ENCODE assay signal across 8 cellular contexts in the genomic region with DNA sequence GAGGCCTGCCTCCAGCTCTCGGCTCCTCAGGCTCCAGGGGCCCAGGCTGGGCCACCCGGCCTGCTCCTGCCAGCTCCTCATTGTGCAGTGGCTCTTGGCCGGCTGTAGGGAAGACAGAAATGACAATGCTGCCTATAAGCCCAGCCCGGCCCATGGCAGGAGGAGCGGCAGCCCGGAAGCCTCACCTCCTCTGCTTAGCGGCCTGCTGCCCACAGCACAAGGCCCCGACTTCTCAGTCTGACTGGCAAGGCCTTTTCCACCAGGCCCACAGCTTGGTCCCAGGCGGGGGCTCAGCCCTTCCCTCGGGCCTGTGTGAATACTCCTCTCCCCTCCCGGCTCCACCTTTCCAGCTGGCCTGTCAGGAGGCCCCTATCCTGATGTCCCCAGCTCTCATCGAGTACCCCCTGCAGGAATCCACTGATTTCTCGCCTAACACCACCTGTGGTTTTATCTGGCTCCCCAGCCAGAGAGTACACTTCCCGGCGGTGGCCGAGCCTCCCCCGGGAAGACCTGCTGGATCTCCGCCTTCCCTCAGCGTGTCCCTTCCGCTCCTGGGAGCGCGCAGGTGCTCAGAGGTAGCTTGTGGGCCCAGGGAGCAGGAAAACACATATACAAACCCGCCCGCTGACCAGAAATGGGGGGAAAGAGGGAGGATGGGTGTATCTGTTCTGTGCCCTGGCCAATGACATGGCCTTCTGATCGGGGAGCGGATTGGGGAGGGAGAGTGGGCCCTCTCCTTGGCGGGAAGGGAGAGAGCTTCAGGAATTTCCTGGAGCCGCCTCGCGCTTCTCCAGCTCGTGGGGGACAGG. TPM values are rescaled to one million over a fixed set of nuclear protein-coding genes. Genes with fewer than 3 reads are reported as not detected.
DNase-seq lines count a peak whose midpoint lies in the region; ATAC-seq, FAIRE-seq and TF ChIP-seq lines count a peak whose summit lies in the region.

No MANE protein-coding gene starts in this region.

- 17% methylated on average over 31 of the region's 31 CpGs for WGBS in suprapubic skin

- ATAC-seq in GM19438 (IDR thresholded peaks at IDR 0.05; ENCODE audit: low read depth, unreplicated experiment) (peak; percentile 36), memory B cell (ENCODE audit: low read depth) (no peak)

- DNase-seq in T-helper 22 cell (ENCODE audit: low read depth) (peak; percentile 7), dermis blood vessel endothelial cell (peak; percentile 44), memory B cell (ENCODE audit: low spot score in 2 of 2) (peak in 1 of 2 donors; percentile 22), suprapubic skin (ENCODE audit: low spot score in 2 of 2) (no peak), RCC 7860 (ENCODE audit: low spot score) (no peak)

- H3K9me3 ChIP-seq in BLaER1 (no peaks in the 10 kb centered on the region), HUES6 (ENCODE audit: control insufficient read depth, insufficient read depth, low read depth, low read length) (no peaks in the 10 kb centered on the region), suprapubic skin (no peaks in the 10 kb centered on the region)

- peak overlapping the region; percentile 99 for H3K4me2 ChIP-seq in BLaER1

- peak overlapping the region; percentile 93 for H3K9ac ChIP-seq in BLaER1
- peak overlapping the region; percentile 80 for H3K9ac ChIP-seq in HUES6 (ENCODE audit: low read length)

- H3K4me3 Mint-ChIP-seq in memory B cell = peak overlapping the region; percentile 95

- H3K27ac Mint-ChIP-seq in memory B cell = peak overlapping the region; percentile 94

- H3K36me3 ChIP-seq in BLaER1 (peaks cover 46% of the 10 kb centered on the region), HUES6 (ENCODE audit: control insufficient read depth, insufficient read depth, low read length) (peaks cover 28% of the 10 kb centered on the region), suprapubic skin (peaks cover 24% of the 10 kb centered on the region)

- H3K36me3 Mint-ChIP-seq in memory B cell = peaks cover 18% of the 10 kb centered on the region

- no peak for TF ChIP-seq POLR2A in suprapubic skin (IDR thresholded peaks at IDR 0.05)

- peaks cover 21% of the 10 kb centered on the region for H4K20me1 ChIP-seq in BLaER1

- H3K27me3 ChIP-seq in BLaER1 (no peaks in the 10 kb centered on the region), HUES6 (ENCODE audit: control insufficient read depth, insufficient read depth, low read length) (no peaks in the 10 kb centered on the region), suprapubic skin (no peaks in the 10 kb centered on the region)

- H3K4me1 ChIP-seq in BLaER1 = peaks cover 25% of the 10 kb centered on the region
- peaks cover 11% of the 10 kb centered on the region for H3K4me1 ChIP-seq in HUES6 (ENCODE audit: control insufficient read depth, insufficient read depth, low read length)
- peaks cover 21% of the 10 kb centered on the region for H3K4me1 ChIP-seq in suprapubic skin

- TF ChIP-seq EP300 in suprapubic skin (IDR thresholded peaks at IDR 0.05) = no peak

- H3K27me3 Mint-ChIP-seq in memory B cell = no peaks in the 10 kb centered on the region

- no peaks in the 10 kb centered on the region for H3K9me3 Mint-ChIP-seq in memory B cell

- peaks cover 8% of the 10 kb centered on the region for H3K4me1 Mint-ChIP-seq in memory B cell

- TF ChIP-seq CTCF in suprapubic skin (IDR thresholded peaks at IDR 0.05) = no peak

- peak overlapping the region; percentile 92 for H3K4me3 ChIP-seq in BLaER1
- H3K4me3 ChIP-seq in HUES6 (ENCODE audit: low read depth, low read length) = peak overlapping the region; percentile 92
- H3K4me3 ChIP-seq in suprapubic skin = peak overlapping the region; percentile 88

- FAIRE-seq in RCC 7860 (lab: Jason Lieb, UNC) = no peak

- H3K27ac ChIP-seq in BLaER1 (peak overlapping the region; percentile 86), HUES6 (ENCODE audit: low read depth, low read length) (peak overlapping the region; percentile 56; the same call in 1 of the 2 replicates), suprapubic skin (peak overlapping the region; percentile 87)

RNA-seq across cellular contexts. Expression of a gene that starts 1.0 kb away (rescaled TPM):
- total RNA-seq in dermis blood vessel endothelial cell (41.0 and 53.1 TPM in 2 replicates), suprapubic skin (100 to 1,000 TPM in 1 of 4 donors, 10 to 100 TPM in 3; 50.0 to 169 (median 55.6) TPM)

RNA-seq across cellular contexts. Expression of a gene that starts 5.8 kb away (rescaled TPM):
- total RNA-seq in dermis blood vessel endothelial cell (33.6 and 36.6 TPM in 2 replicates), suprapubic skin (10 to 100 TPM; 40.5 to 72.4 (median 53.6) TPM)

RNA-seq across cellular contexts. Expression of a gene that starts 30.2 kb away (rescaled TPM):
- total RNA-seq in dermis blood vessel endothelial cell (6.1 and 8.2 TPM in 2 replicates), suprapubic skin (1 to 10 TPM; 4.8 to 9.3 (median 6.7) TPM)

RNA-seq across cellular contexts. Expression of a gene that starts 35.5 kb away (rescaled TPM):
- total RNA-seq in dermis blood vessel endothelial cell (7.5 and 14.9 TPM in 2 replicates), suprapubic skin (10 to 100 TPM in 2 of 4 donors, 1 to 10 TPM in 2; 9.9 to 26.2 (median 15.3) TPM)

RNA-seq across cellular contexts. Expression of a gene that starts 43.9 kb away (rescaled TPM):
- total RNA-seq in dermis blood vessel endothelial cell (20.4 and 23.7 TPM in 2 replicates), suprapubic skin (10 to 100 TPM; 18.1 to 25.0 (median 20.6) TPM)

Comparison
In these comparisons a context has a peak if more than half of its experiments do, and no peak if none do; other contexts are left out.
1. DNase-seq: peak in T-helper 22 cell (single experiment) and dermis blood vessel endothelial cell (single experiment); none in suprapubic skin (0 of 2) and RCC 7860 (single experiment).
2. Peak in every context shown above with its lines, with median percentiles within 50 percentile points of each other: H3K27ac ChIP-seq and H3K4me3 ChIP-seq.